Comparison of ENCODE assay signal across 24 cellular contexts in the genomic region with DNA sequence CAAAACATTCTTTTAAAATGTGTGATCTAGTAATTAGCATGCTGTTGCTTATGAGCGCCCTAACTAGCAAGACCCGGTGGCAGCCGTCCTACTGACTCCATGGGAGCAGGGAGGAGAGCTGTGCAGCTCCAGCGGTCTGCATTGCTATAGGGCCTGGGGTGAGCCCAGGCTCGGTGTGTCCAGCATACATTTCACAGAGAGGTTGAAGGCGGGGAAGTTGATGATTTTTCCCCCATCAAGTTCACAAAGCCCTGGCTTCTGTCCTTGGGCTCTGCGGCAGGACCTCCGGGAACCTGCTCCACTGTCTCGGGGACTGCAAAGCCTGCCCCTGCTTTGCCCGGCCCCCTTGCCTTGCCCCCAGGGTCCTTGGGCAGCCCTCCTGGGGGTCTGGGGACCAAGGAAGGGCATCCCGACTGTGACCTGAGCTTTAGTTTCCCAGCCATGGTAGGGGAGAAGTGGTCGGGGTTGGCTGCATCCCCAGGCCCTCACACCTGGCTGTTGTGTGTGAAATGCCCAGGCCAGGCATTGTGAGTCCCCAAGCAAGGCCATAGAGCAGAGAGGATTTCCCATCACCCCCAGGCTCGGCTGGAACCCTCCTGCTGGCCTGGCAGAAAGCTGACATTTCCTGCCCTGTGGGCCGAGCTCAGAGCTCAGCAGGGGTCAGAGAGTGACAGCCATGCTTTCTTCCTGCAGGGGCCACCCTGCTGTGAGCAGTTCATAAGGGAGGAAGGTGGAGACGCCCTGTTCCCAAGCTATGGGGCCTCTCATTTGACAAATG. TPM values are rescaled to one million over a fixed set of nuclear protein-coding genes. Genes with fewer than 3 reads are reported as not detected.
A peak's percentile ranks its signal among the peaks of the same experiment; 100 is the strongest.
DNase-seq lines count a peak whose midpoint lies in the region; ATAC-seq, FAIRE-seq and TF ChIP-seq lines count a peak whose summit lies in the region.
"Had no signal": no experiment of that assay in that cellular context is flagged by ENCODE, and none has a peak within 500 bp of the region (broad histone marks: within the 10 kb centered on the region; RNA-seq: fewer than 3 reads in every experiment).

No MANE protein-coding gene starts in this region.

- H3K27ac ChIP-seq in IMR-90 (ENCODE audit: insufficient read depth, low read length), result no peak overlapping the region
- no peak overlapping the region for H3K27ac ChIP-seq in astrocyte (ENCODE audit: low read depth, low read length)
- no peak overlapping the region for H3K27ac ChIP-seq in mesenchymal stem cell (ENCODE audit: low read length, poor library complexity, severe bottlenecking)
- no peak overlapping the region for H3K27ac ChIP-seq in mammary epithelial cell (ENCODE audit: insufficient read depth, low read depth, low read length)
- H3K27ac ChIP-seq: KMS-11 had no signal

- H3K36me3 Mint-ChIP-seq in astrocyte (ENCODE audit: low read depth, unreplicated experiment), result no peaks in the 10 kb centered on the region
- H3K36me3 Mint-ChIP-seq in activated naive CD4-positive, alpha-beta T cell treated with anti-CD3 and anti-CD28 coated beads for 36 hours (ENCODE audit: low read depth), result no peaks in the 10 kb centered on the region
- H3K36me3 Mint-ChIP-seq: activated naive CD8-positive, alpha-beta T cell treated with anti-CD3 and anti-CD28 coated beads, Interleukin-2, amount 10 ng/mL, durations not matched to agents 7 days and 5 days; type B pancreatic cell had no signal

- H3K4me1 ChIP-seq in IMR-90 (ENCODE audit: control insufficient read depth, insufficient read depth, low read length) (peaks cover 18% of the 10 kb centered on the region), astrocyte (ENCODE audit: insufficient read depth, low read length) (peaks cover 32% of the 10 kb centered on the region), mesenchymal stem cell (ENCODE audit: control insufficient read depth, insufficient read depth, low read depth, low read length) (peaks cover 45% of the 10 kb centered on the region), mammary epithelial cell (ENCODE audit: insufficient read depth, low read length) (peaks cover 10% of the 10 kb centered on the region)

- no peak for FAIRE-seq in astrocyte (lab: Jason Lieb, UNC)
- FAIRE-seq: G401.6 had no signal

- peak overlapping the region in 1 of 2 experiments; percentile 12; a peak in 1 of 4 replicates for H4K8ac ChIP-seq in IMR-90 (ENCODE audit: low read depth in 2 of 2, low read length in 2 of 2)
- H4K8ac ChIP-seq in mesenchymal stem cell (ENCODE audit: low read length), result no peak overlapping the region

- H3K79me2 ChIP-seq in astrocyte (ENCODE audit: insufficient read depth, low read length), result no peaks in the 10 kb centered on the region
- no peaks in the 10 kb centered on the region for H3K79me2 ChIP-seq in mammary epithelial cell (ENCODE audit: insufficient read depth, low read length)

- ATAC-seq in IMR-90 (ENCODE audit: low read depth) (no peak), GM21786 (IDR thresholded peaks at IDR 0.05; ENCODE audit: unreplicated experiment) (no peak)
- ATAC-seq: left lobe of liver had no signal

- POLR2A ChIA-PET in IMR-90 (lab: Charles Lee; ENCODE audit: unreplicated experiment), result no interaction called here

- no peak for TF ChIP-seq CTCF in IMR-90 (conservative IDR thresholded peaks at IDR 0.05; ENCODE audit: low read depth, low read length)
- no peak for TF ChIP-seq CTCF in astrocyte (IDR thresholded peaks at IDR 0.05; ENCODE audit: insufficient read depth, low read depth, low read length)
- TF ChIP-seq CTCF in mammary epithelial cell (conservative IDR thresholded peaks at IDR 0.05 in 1 of 2, IDR thresholded peaks at IDR 0.05 in 1 of 2; ENCODE audit: extremely low read depth in 1 of 2, insufficient read depth in 1 of 2, low read depth in 1 of 2, low read length in 2 of 2), result no peak

- TF ChIP-seq RAD21 in IMR-90 (IDR thresholded peaks at IDR 0.05; ENCODE audit: low read length), result no peak

- H3K4me1 Mint-ChIP-seq in astrocyte (ENCODE audit: low read depth, unreplicated experiment), result peaks cover 7% of the 10 kb centered on the region
- no peaks in the 10 kb centered on the region for H3K4me1 Mint-ChIP-seq in activated naive CD4-positive, alpha-beta T cell treated with anti-CD3 and anti-CD28 coated beads for 36 hours (ENCODE audit: low read depth)
- H3K4me1 Mint-ChIP-seq: activated naive CD8-positive, alpha-beta T cell treated with anti-CD3 and anti-CD28 coated beads, Interleukin-2, amount 10 ng/mL, durations not matched to agents 7 days and 5 days had no signal

- peak overlapping the region; percentile 65 for H2AK9ac ChIP-seq in IMR-90 (replicated peaks; ENCODE audit: low read depth, low read length, poor library complexity)

- no peaks in the 10 kb centered on the region for H3K9me3 Mint-ChIP-seq in astrocyte (ENCODE audit: unreplicated experiment)
- no peaks in the 10 kb centered on the region for H3K9me3 Mint-ChIP-seq in activated naive CD4-positive, alpha-beta T cell treated with anti-CD3 and anti-CD28 coated beads for 36 hours
- H3K9me3 Mint-ChIP-seq: activated naive CD8-positive, alpha-beta T cell treated with anti-CD3 and anti-CD28 coated beads, Interleukin-2, amount 10 ng/mL, durations not matched to agents 7 days and 5 days; activated T-cell treated with anti-CD3 and anti-CD28 coated beads, Interleukin-2, amount 50 U/mL, for 24 hours had no signal

- WGBS in IMR-90 (ENCODE audit: extremely low coverage in 2 of 2, insufficient read length in 1 of 2), 2 experiments, result 67% methylated on average over 3 of the region's 15 CpGs; no CpG with 5 or more reads in 1 of the 2 experiments
- WGBS in mesenchymal stem cell, result 68% methylated on average over 15 of the region's 15 CpGs
- 78% methylated on average over 14 of the region's 15 CpGs for WGBS in mammary epithelial cell (ENCODE audit: low coverage, missing lambda C conversion rate)

- peak overlapping the region; percentile 71 for H2BK20ac ChIP-seq in IMR-90 (ENCODE audit: low read depth, low read length)

- H3K4me3 ChIP-seq in IMR-90 (ENCODE audit: insufficient read depth, low read depth, low read length) (no peak overlapping the region), astrocyte (ENCODE audit: insufficient read depth, low read depth, low read length) (peak overlapping the region; percentile 10), mesenchymal stem cell (ENCODE audit: insufficient read depth in 1 of 2, low read depth in 1 of 2, low read length in 2 of 2) (no peak overlapping the region), mammary epithelial cell (replicated peaks in 1 of 3; ENCODE audit: insufficient read depth in 1 of 3, low read depth in 2 of 3, low read length in 3 of 3) (no peak overlapping the region)
- H3K4me3 ChIP-seq: ascending aorta had no signal

- H3K18ac ChIP-seq in IMR-90 (ENCODE audit: low read depth, low read length) (no peak overlapping the region), mesenchymal stem cell (ENCODE audit: low read depth in 1 of 2, low read length in 2 of 2) (peak overlapping the region in 1 of 2 experiments; percentile 15)

- intact Hi-C loops in IMR-90 (cut with micrococcal nuclease) (no loop called here), mammary epithelial cell (cut with micrococcal nuclease) (no loop called here)
- intact Hi-C loops in activated naive CD4-positive, alpha-beta T cell treated with anti-CD3 and anti-CD28 coated beads for 36 hours (cut with micrococcal nuclease), result no loop called here

- no peak overlapping the region for H2BK15ac ChIP-seq in IMR-90 (ENCODE audit: low read depth, low read length)
- H2BK15ac ChIP-seq in mesenchymal stem cell (ENCODE audit: low read depth, poor library complexity, severe bottlenecking), result no peak overlapping the region

- H3K79me1 ChIP-seq in IMR-90 (ENCODE audit: low read depth in 1 of 2, low read length in 2 of 2) (no peaks in the 10 kb centered on the region), mesenchymal stem cell (replicated peaks; ENCODE audit: low read length, poor library complexity, severe bottlenecking) (no peaks in the 10 kb centered on the region)

- H3K23ac ChIP-seq in IMR-90 (ENCODE audit: low read depth, low read length) (no peak overlapping the region), mesenchymal stem cell (ENCODE audit: low read length in 2 of 2) (no peak overlapping the region)

- no peak overlapping the region for H3K56ac ChIP-seq in IMR-90 (ENCODE audit: extremely low read depth, insufficient read depth, low read length)

- peak overlapping the region; percentile 11; the same call in 1 of the 2 replicates for H2AK5ac ChIP-seq in IMR-90 (ENCODE audit: low read depth, low read length)
- H2AK5ac ChIP-seq in mesenchymal stem cell (ENCODE audit: low read length, severe bottlenecking), result peak overlapping the region; percentile 76

- H3K9me3 ChIP-seq in IMR-90 (ENCODE audit: control insufficient read depth, insufficient read depth, low read length) (peaks cover 2% of the 10 kb centered on the region; the same call in 1 of the 2 replicates), astrocyte (ENCODE audit: insufficient read depth, low read depth, low read length) (no peaks in the 10 kb centered on the region), mesenchymal stem cell (ENCODE audit: control insufficient read depth, low read length) (no peaks in the 10 kb centered on the region), mammary epithelial cell (replicated peaks; ENCODE audit: insufficient read depth, low read length) (no peaks in the 10 kb centered on the region)
- H3K9me3 ChIP-seq: ascending aorta had no signal

- H2AFZ ChIP-seq in IMR-90 (replicated peaks; ENCODE audit: low read length, poor library complexity), result peak overlapping the region; percentile 43
- no peak overlapping the region for H2AFZ ChIP-seq in astrocyte (ENCODE audit: low read depth, low read length)
- H2AFZ ChIP-seq in mesenchymal stem cell (ENCODE audit: low read depth, low read length), result no peak overlapping the region
- H2AFZ ChIP-seq in mammary epithelial cell (ENCODE audit: low read depth, low read length), result no peak overlapping the region

- dilution Hi-C loops in IMR-90 (cut with HindIII; ENCODE audit: low sequenced_read_pairs, unreplicated experiment), result no loop called here
- dilution Hi-C loops in mammary epithelial cell (cut with HindIII; ENCODE audit: low sequenced_read_pairs), result no loop called here

- peak overlapping the region; percentile 72 for H3K27ac Mint-ChIP-seq in astrocyte (ENCODE audit: unreplicated experiment)
- no peak overlapping the region for H3K27ac Mint-ChIP-seq in activated naive CD4-positive, alpha-beta T cell treated with anti-CD3 and anti-CD28 coated beads for 36 hours
- H3K27ac Mint-ChIP-seq: activated naive CD8-positive, alpha-beta T cell treated with anti-CD3 and anti-CD28 coated beads, Interleukin-2, amount 10 ng/mL, durations not matched to agents 7 days and 5 days; activated T-cell treated with anti-CD3 and anti-CD28 coated beads, Interleukin-2, amount 50 U/mL, for 24 hours; T-helper 1 cell treated with Interleukin-12 subunit alpha and Interleukin-12 subunit beta and Interleukin-4 antibody, amounts not matched to agents 30 μg/mL and 1 μg/mL, for 36 hours; type B pancreatic cell had no signal

- no peak overlapping the region for H2BK120ac ChIP-seq in IMR-90 (ENCODE audit: low read depth, low read length)
- no peak overlapping the region for H2BK120ac ChIP-seq in mesenchymal stem cell (ENCODE audit: low read depth, low read length)

- H3K27me3 Mint-ChIP-seq in astrocyte (ENCODE audit: low read depth, unreplicated experiment), result peaks cover 20% of the 10 kb centered on the region
- no peaks in the 10 kb centered on the region for H3K27me3 Mint-ChIP-seq in activated naive CD4-positive, alpha-beta T cell treated with anti-CD3 and anti-CD28 coated beads for 36 hours (ENCODE audit: low read depth)
- H3K27me3 Mint-ChIP-seq: activated naive CD8-positive, alpha-beta T cell treated with anti-CD3 and anti-CD28 coated beads, Interleukin-2, amount 10 ng/mL, durations not matched to agents 7 days and 5 days; activated T-cell treated with anti-CD3 and anti-CD28 coated beads, Interleukin-2, amount 50 U/mL, for 24 hours had no signal

- CTCF ChIA-PET in IMR-90 (lab: Yijun Ruan, JAX) (no interaction called here), mammary epithelial cell (lab: Charles Lee; ENCODE audit: low non-redundant PET) (no interaction called here)
- CTCF ChIA-PET in activated naive CD4-positive, alpha-beta T cell treated with anti-CD3 and anti-CD28 coated beads for 36 hours (lab: Charles Lee), result no interaction called here

- H3K4me2 ChIP-seq in IMR-90 (ENCODE audit: low read depth, low read length) (no peak overlapping the region), astrocyte (ENCODE audit: low read length) (peak overlapping the region; percentile 2), mesenchymal stem cell (ENCODE audit: low read length, poor library complexity, severe bottlenecking) (no peak overlapping the region), mammary epithelial cell (ENCODE audit: insufficient read depth, low read depth, low read length) (no peak overlapping the region)
- H3K4me2 ChIP-seq: KMS-11 had no signal

- no peak overlapping the region; the same call in 1 of the 2 replicates for H3K4ac ChIP-seq in IMR-90 (ENCODE audit: low read depth, low read length)
- peak overlapping the region in 1 of 2 experiments; percentile 24 for H3K4ac ChIP-seq in mesenchymal stem cell (ENCODE audit: low read depth in 1 of 2, low read length in 2 of 2)

- H3K9me1 ChIP-seq in IMR-90 (ENCODE audit: insufficient read depth, low read length), result no peaks in the 10 kb centered on the region; the same call in 1 of the 2 replicates

- H3K14ac ChIP-seq in IMR-90 (replicated peaks; ENCODE audit: low read depth, low read length), result no peak overlapping the region; the same call in 1 of the 2 replicates
- no peak overlapping the region for H3K14ac ChIP-seq in mesenchymal stem cell (ENCODE audit: low read length in 2 of 2)

- no TSS peak for BruUV-seq in IMR-90 (replicated peaks; lab: Mats Ljungman, UMichigan)
- no TSS peak for BruUV-seq in mammary epithelial cell (replicated peaks; lab: Mats Ljungman, UMichigan)

- no peak overlapping the region for H2BK12ac ChIP-seq in mesenchymal stem cell (ENCODE audit: low read length in 2 of 2)

- TF ChIP-seq POLR2A in IMR-90 (IDR thresholded peaks at IDR 0.05; ENCODE audit: low read depth, low read length), result no peak

- H3K4me3 Mint-ChIP-seq in astrocyte (ENCODE audit: unreplicated experiment), result no peak overlapping the region
- H3K4me3 Mint-ChIP-seq in activated naive CD4-positive, alpha-beta T cell treated with anti-CD3 and anti-CD28 coated beads for 36 hours, result no peak overlapping the region
- H3K4me3 Mint-ChIP-seq: activated naive CD8-positive, alpha-beta T cell treated with anti-CD3 and anti-CD28 coated beads, Interleukin-2, amount 10 ng/mL, durations not matched to agents 7 days and 5 days; activated T-cell treated with anti-CD3 and anti-CD28 coated beads, Interleukin-2, amount 50 U/mL, for 24 hours; T-helper 1 cell treated with Interleukin-12 subunit alpha and Interleukin-12 subunit beta and Interleukin-4 antibody, amounts not matched to agents 30 μg/mL and 1 μg/mL, for 36 hours; type B pancreatic cell had no signal

- H3K27me3 ChIP-seq in IMR-90 (ENCODE audit: control insufficient read depth, insufficient read depth, low read length), result no peaks in the 10 kb centered on the region
- H3K27me3 ChIP-seq in astrocyte (ENCODE audit: insufficient read depth, low read length), result no peaks in the 10 kb centered on the region
- H3K27me3 ChIP-seq in mesenchymal stem cell (ENCODE audit: control insufficient read depth in 1 of 2, insufficient read depth in 1 of 2, low read length in 2 of 2), result no peaks in the 10 kb centered on the region
- H3K27me3 ChIP-seq in mammary epithelial cell (ENCODE audit: insufficient read depth, low read length), result no peaks in the 10 kb centered on the region
- H3K27me3 ChIP-seq: ascending aorta had no signal

- peak overlapping the region; percentile 9 for H2BK5ac ChIP-seq in IMR-90 (ENCODE audit: low read depth, low read length, poor library complexity, severe bottlenecking)
- peak overlapping the region; percentile 20 for H2BK5ac ChIP-seq in mesenchymal stem cell (ENCODE audit: low read depth, low read length, poor library complexity, severe bottlenecking)

- H3K36me3 ChIP-seq in IMR-90 (ENCODE audit: control insufficient read depth, insufficient read depth, low read length) (no peaks in the 10 kb centered on the region), astrocyte (ENCODE audit: insufficient read depth, low read length) (no peaks in the 10 kb centered on the region), mesenchymal stem cell (ENCODE audit: control insufficient read depth in 1 of 2, insufficient read depth in 2 of 2, low read depth in 1 of 2, low read length in 2 of 2) (no peaks in the 10 kb centered on the region), mammary epithelial cell (ENCODE audit: insufficient read depth, low read length) (no peaks in the 10 kb centered on the region)
- H3K36me3 ChIP-seq: ascending aorta had no signal

- no peaks in the 10 kb centered on the region for H4K20me1 ChIP-seq in IMR-90 (ENCODE audit: insufficient read depth, low read length)
- H4K20me1 ChIP-seq in astrocyte (ENCODE audit: insufficient read depth, low read length), result no peaks in the 10 kb centered on the region
- H4K20me1 ChIP-seq in mammary epithelial cell (ENCODE audit: insufficient read depth, low read length), result no peaks in the 10 kb centered on the region

- no peak overlapping the region for H3K9ac ChIP-seq in IMR-90 (ENCODE audit: low read depth, low read length)
- H3K9ac ChIP-seq in astrocyte (ENCODE audit: low read length), result peak overlapping the region; percentile 6
- no peak overlapping the region for H3K9ac ChIP-seq in mesenchymal stem cell (ENCODE audit: low read length)
- H3K9ac ChIP-seq in mammary epithelial cell (ENCODE audit: insufficient read depth, low read length), result no peak overlapping the region
- H3K9ac ChIP-seq: KMS-11 had no signal

- in situ Hi-C loops in IMR-90 (cut with MboI; ENCODE audit: low sequenced_read_pairs), result no loop called here
- in situ Hi-C loops in mammary epithelial cell (cut with MboI; ENCODE audit: low sequenced_read_pairs in 2 of 2), result no loop called here

- H4K5ac ChIP-seq in IMR-90 (ENCODE audit: low read depth, low read length), result no peak overlapping the region

- no peak overlapping the region; the same call in 1 of the 2 replicates for H4K91ac ChIP-seq in IMR-90 (ENCODE audit: insufficient read depth, low read depth, low read length)
- H4K91ac ChIP-seq in mesenchymal stem cell (ENCODE audit: low read length), result peak overlapping the region; percentile 11

- peak; percentile 40 for DNase-seq in EH (ENCODE audit: low read depth)
- no peak for DNase-seq in IMR-90
- no peak for DNase-seq in astrocyte (ENCODE audit: low read depth)
- no peak for DNase-seq in mesenchymal stem cell
- DNase-seq in mammary epithelial cell, result no peak
- no peak for DNase-seq in activated naive CD4-positive, alpha-beta T cell treated with anti-CD3 and anti-CD28 coated beads for 36 hours
- DNase-seq in effector CD8-positive, alpha-beta T cell (lab: John Stamatoyannopoulos, UW), result no peak
- DNase-seq: activated effector memory CD4-positive, alpha-beta T cell treated with anti-CD3 and anti-CD28 coated beads, Interleukin-2, amount 50 U/mL, for 16 hours; activated naive CD8-positive, alpha-beta T cell treated with anti-CD3 and anti-CD28 coated beads, Interleukin-2, amount 10 ng/mL, durations not matched to agents 7 days and 5 days; activated T-cell treated with anti-CD3 and anti-CD28 coated beads, Interleukin-2, amount 50 U/mL, for 24 hours; DMS 273 treated with DMSO at 0.1 percent for 48 hours; MM.1S; NCI-H1417; NCI-H2081; NCI-H526; NK-92 treated with Interleukin-12 subunit alpha and Interleukin-12 subunit beta, amount 100 ng/mL, for 24 hours; stimulated activated CD4-positive, alpha-beta T cell treated with anti-CD3 and anti-CD28 coated beads, Interleukin-4, amount 100 ng/mL, for 1 hour had no signal

RNA-seq across cellular contexts. Expression of a gene that starts 24.8 kb away (rescaled TPM):
- total RNA-seq in IMR-90 (2012; rRNA removed) (under 0.01 and 0.28 TPM in 2 replicates), astrocyte (1.2 and 1.3 TPM in 2 replicates), mammary epithelial cell (not detected)
- polyA plus RNA-seq in IMR-90 (2012; rRNA removed) (0.10 and 0.13 TPM in 2 replicates), mammary epithelial cell (0.11 TPM)
- 0.14 and 0.32 TPM in 2 replicates for polyA plus RNA-seq in IMR-90 (2012; cell fraction: cytosol; rRNA removed)
- polyA plus RNA-seq in IMR-90 (2012; cell fraction: nucleus; rRNA removed; ENCODE audit: low replicate concordance), result 0.13 and 0.17 TPM in 2 replicates
- 0.01 TPM for polyA plus RNA-seq in mesenchymal stem cell (2013, experiment 1 of 2)
- 0.01 TPM for polyA plus RNA-seq in mesenchymal stem cell (2013, experiment 2 of 2)
- polyA minus RNA-seq in mammary epithelial cell, result not detected
- total RNA-seq in activated naive CD4-positive, alpha-beta T cell treated with anti-CD3 and anti-CD28 coated beads for 36 hours, result not detected
- total RNA-seq: activated naive CD8-positive, alpha-beta T cell treated with anti-CD3 and anti-CD28 coated beads, Interleukin-2, amount 10 ng/mL, durations not matched to agents 7 days and 5 days had no signal
